ENCODE assay signal across 12 cellular contexts in the genomic region with DNA sequence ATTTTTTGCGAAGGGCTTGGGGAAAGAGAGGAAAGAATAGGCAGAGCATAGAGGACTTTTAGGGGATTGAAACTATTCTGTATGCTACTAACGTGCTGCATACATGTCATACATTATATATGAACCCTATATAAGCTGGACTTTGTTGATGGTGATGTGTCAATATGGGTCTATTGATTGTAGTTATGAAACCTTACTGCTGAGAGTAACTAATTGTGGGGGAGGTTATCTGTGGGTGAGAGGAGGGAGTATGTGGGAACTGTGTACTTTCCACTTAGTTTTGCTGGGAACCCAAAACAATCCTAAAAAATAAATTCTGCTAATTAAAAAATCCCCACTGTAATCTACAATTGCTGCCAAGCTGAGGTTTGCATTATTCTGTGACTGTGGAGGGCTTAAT. TPM values are rescaled to one million over a fixed set of nuclear protein-coding genes. Genes with fewer than 3 reads are reported as not detected.
"Had no signal": no experiment of that assay in that cellular context is flagged by ENCODE, and none has a peak within 500 bp of the region (broad histone marks: within the 10 kb centered on the region; RNA-seq: fewer than 3 reads in every experiment).

No MANE protein-coding gene starts in this region.

- H2AFZ ChIP-seq: GM23248 had no signal

- H3K4me1 ChIP-seq: HAP-1 had no signal

- FAIRE-seq: K562 had no signal

- H3K4me3 ChIP-seq: GM23248, HAP-1, K562 had no signal

- H3K36me3 ChIP-seq: HAP-1 had no signal

- H3K9me3 ChIP-seq: HAP-1 had no signal

- H3K9ac ChIP-seq: GM23248 had no signal

- DNase-seq: GM23248, GOT3, H7, HFFc6, IMR-90, KG1 had no signal

- ATAC-seq: HCT116, K562 had no signal

- H3K27ac ChIP-seq: GM23248, HL-60 had no signal

RNA-seq across cellular contexts. Expression of gene CYP2C19, which starts 15.3 kb away (rescaled TPM):
- total RNA-seq: GM23248, H4, HFFc6, HT1080, IMR-90, K562 had no signal
- polyA plus RNA-seq: GM23248, IMR-90, K562 had no signal
